In genomic region chr6:11177271-11177670, GRCh38 we compare ENCODE assay signal across 9 cellular contexts.
"Had no signal": no experiment of that assay in that cellular context is flagged by ENCODE, and none has a peak within 500 bp of the region (broad histone marks: within the 10 kb centered on the region; RNA-seq: fewer than 3 reads in every experiment).

No MANE protein-coding gene starts in this region.

- H3K9me3 Mint-ChIP-seq: HFFc6 had no signal

- H3K27me3 Mint-ChIP-seq: IgD-negative memory B cell had no signal

- H3K4me2 ChIP-seq: GM23338 had no signal

- H3K27ac ChIP-seq: HL-60 had no signal

- H3K4me3 Mint-ChIP-seq: GM23338, HFFc6, IgD-negative memory B cell had no signal

- DNase-seq: H7, HFFc6, KBM-7 had no signal

- H3K27ac Mint-ChIP-seq: GM23338, HFFc6, IgD-negative memory B cell had no signal

- FAIRE-seq: HepG2 had no signal

- ATAC-seq: GM23338, HCT116, HepG2 had no signal

- H2AFZ ChIP-seq: GM23338 had no signal

- H3K4me3 ChIP-seq: GM23338, HAP-1 had no signal

- H3K9me3 ChIP-seq: HAP-1 had no signal

- H3K36me3 Mint-ChIP-seq: IgD-negative memory B cell had no signal
